Comparison of ENCODE assay signal across 22 cellular contexts in genomic region chr13:85040176-85040660, GRCh38.
"Had no signal": no experiment of that assay in that cellular context is flagged by ENCODE, and none has a peak within 500 bp of the region (broad histone marks: within the 10 kb centered on the region; RNA-seq: fewer than 3 reads in every experiment).

No MANE protein-coding gene starts in this region.

- H3K4me1 ChIP-seq: colonic mucosa, parathyroid adenoma, stomach, testis, upper lobe of right lung had no signal

- H3K9me3 ChIP-seq: colonic mucosa, stomach, testis, upper lobe of right lung had no signal

- DNase-seq: activated CD4-positive, alpha-beta T cell treated with anti-CD3 and anti-CD28 coated beads for 4 hours; activated CD8-positive, alpha-beta memory T cell treated with anti-CD3 and anti-CD28 coated beads, Interleukin-2, amount 50 U/mL, for 4 hours; activated CD8-positive, alpha-beta T cell treated with anti-CD3 and anti-CD28 coated beads for 36 hours; activated gamma-delta T cell treated with Interleukin-2 at 50 U/mL for 16 hours; activated naive CD8-positive, alpha-beta T cell treated with anti-CD3 and anti-CD28 coated beads for 36 hours; activated T-cell treated with anti-CD3 and anti-CD28 coated beads, Interleukin-2, amount 50 U/mL, for 72 hours; amygdala; central memory CD4-positive, alpha-beta T cell; colonic mucosa; islet precursor cell; naive thymus-derived CD8-positive, alpha-beta T cell; stimulated activated CD4-positive, alpha-beta T cell treated with anti-CD3 and anti-CD28 coated beads, Interleukin-12 subunit alpha, Interleukin-12 subunit beta, amount 100 ng/mL, for 4 hours; stimulated activated CD4-positive, alpha-beta T cell treated with anti-CD3 and anti-CD28 coated beads, Interleukin-2, amount 100 ng/mL, for 24 hours; stomach; testis; upper lobe of right lung had no signal

- H3K4me1 Mint-ChIP-seq: activated naive CD8-positive, alpha-beta T cell treated with anti-CD3 and anti-CD28 coated beads for 36 hours; brain; memory B cell; naive thymus-derived CD8-positive, alpha-beta T cell had no signal

- H3K27ac Mint-ChIP-seq: activated CD8-positive, alpha-beta T cell treated with anti-CD3 and anti-CD28 coated beads for 36 hours; activated naive CD8-positive, alpha-beta T cell treated with anti-CD3 and anti-CD28 coated beads for 36 hours; activated T-cell treated with anti-CD3 and anti-CD28 coated beads, Interleukin-2, amount 50 U/mL, for 72 hours; brain; memory B cell; naive thymus-derived CD8-positive, alpha-beta T cell had no signal

- H3K27ac ChIP-seq: colonic mucosa, hepatocyte, parathyroid adenoma, stomach, testis, upper lobe of right lung had no signal

- H3K9ac ChIP-seq: parathyroid adenoma had no signal

- H3K27me3 Mint-ChIP-seq: activated CD8-positive, alpha-beta T cell treated with anti-CD3 and anti-CD28 coated beads for 36 hours; activated naive CD8-positive, alpha-beta T cell treated with anti-CD3 and anti-CD28 coated beads for 36 hours; brain; memory B cell; naive thymus-derived CD8-positive, alpha-beta T cell had no signal

- H3K36me3 Mint-ChIP-seq: activated naive CD8-positive, alpha-beta T cell treated with anti-CD3 and anti-CD28 coated beads for 36 hours; brain; memory B cell; naive thymus-derived CD8-positive, alpha-beta T cell had no signal

- H3K4me3 Mint-ChIP-seq: activated CD8-positive, alpha-beta T cell treated with anti-CD3 and anti-CD28 coated beads for 36 hours; activated naive CD8-positive, alpha-beta T cell treated with anti-CD3 and anti-CD28 coated beads for 36 hours; activated T-cell treated with anti-CD3 and anti-CD28 coated beads, Interleukin-2, amount 50 U/mL, for 72 hours; brain; memory B cell; naive thymus-derived CD8-positive, alpha-beta T cell had no signal

- ATAC-seq: activated CD8-positive, alpha-beta T cell treated with anti-CD3 and anti-CD28 coated beads for 36 hours; activated T-cell treated with anti-CD3 and anti-CD28 coated beads, Interleukin-2, amount 50 U/mL, for 72 hours; esophagus mucosa; left lobe of liver; naive thymus-derived CD8-positive, alpha-beta T cell; upper lobe of right lung had no signal

- H3K27me3 ChIP-seq: colonic mucosa, hepatocyte, stomach, testis, upper lobe of right lung had no signal

- H3K4me3 ChIP-seq: colonic mucosa, hepatocyte, stomach, testis, upper lobe of right lung had no signal

- H3K9me3 Mint-ChIP-seq: activated naive CD8-positive, alpha-beta T cell treated with anti-CD3 and anti-CD28 coated beads for 36 hours had no signal

- H3K36me3 ChIP-seq: colonic mucosa, stomach, upper lobe of right lung had no signal
